ENCODE assay signal across 8 cellular contexts in genomic region chr11:71452354-71453020, GRCh38. TPM values are rescaled to one million over a fixed set of nuclear protein-coding genes. Genes with fewer than 3 reads are reported as not detected.
DNase-seq lines count a peak whose midpoint lies in the region; ATAC-seq, FAIRE-seq and TF ChIP-seq lines count a peak whose summit lies in the region.

No MANE protein-coding gene starts in this region.

- H3K27ac ChIP-seq in pancreas, result peak overlapping the region; percentile 75 to 85 (median 80)

- TF ChIP-seq CTCF in BE2C (IDR thresholded peaks at IDR 0.05; ENCODE audit: low read depth, low read length), result no peak
- no peak for TF ChIP-seq CTCF in pancreas (IDR thresholded peaks at IDR 0.05)

- no peak for FAIRE-seq in pancreas (lab: Jason Lieb, UNC)

- no peaks in the 10 kb centered on the region for H3K9me3 ChIP-seq in BE2C
- no peaks in the 10 kb centered on the region for H3K9me3 ChIP-seq in pancreas

- 1% methylated on average over 33 to 34 of the region's 34 CpGs for WGBS in pancreas, 2 donors

- H3K4me3 ChIP-seq in BE2C (ENCODE audit: low read depth, low read length) (peak overlapping the region; percentile 87), pancreas (peak overlapping the region; percentile 57 to 88 (median 78))

- H3K4me1 ChIP-seq in BE2C, result peaks cover 9% of the 10 kb centered on the region
- H3K4me1 ChIP-seq in pancreas, result peaks cover 7 to 20% (median 11%) of the 10 kb centered on the region in 3 donors

- H3K36me3 Mint-ChIP-seq in activated naive CD4-positive, alpha-beta T cell treated with anti-CD3 and anti-CD28 coated beads, Interleukin-2, amount 50 U/mL, for 72 hours, result peaks cover 21 to 41% of the 10 kb centered on the region in 2 donors

- H3K9me3 Mint-ChIP-seq in activated naive CD4-positive, alpha-beta T cell treated with anti-CD3 and anti-CD28 coated beads, Interleukin-2, amount 50 U/mL, for 72 hours, result no peaks in the 10 kb centered on the region

- ATAC-seq in HG03045 (IDR thresholded peaks at IDR 0.05; ENCODE audit: unreplicated experiment) (peak; percentile 1), pancreas (peak; percentile 10 to 35 (median 28))
- no peak for ATAC-seq in activated naive CD4-positive, alpha-beta T cell treated with anti-CD3 and anti-CD28 coated beads, Interleukin-2, amount 50 U/mL, for 72 hours

- H3K27me3 ChIP-seq in BE2C, result no peaks in the 10 kb centered on the region
- no peaks in the 10 kb centered on the region for H3K27me3 ChIP-seq in pancreas

- H3K36me3 ChIP-seq in BE2C (no peaks in the 10 kb centered on the region; the same call in 1 of the 2 replicates), pancreas (peaks cover 0 to 6% (median 0%) of the 10 kb centered on the region in 3 donors)

- intact Hi-C loops in head of caudate nucleus (cut with DNase I) (no loop called here), pancreas (cut with DNase I) (no loop called here)

- no peak for DNase-seq in BE2C
- DNase-seq in RPMI7951 (ENCODE audit: low read depth), result peak; percentile 7
- DNase-seq in activated naive CD4-positive, alpha-beta T cell treated with anti-CD3 and anti-CD28 coated beads, Interleukin-2, amount 50 U/mL, for 72 hours (ENCODE audit: low spot score in 2 of 2), result peak in 1 of 2 donors; percentile 31
- DNase-seq in head of caudate nucleus, result peak in 39 of 42 donors; percentile 36 to 81 (median 62)
- DNase-seq in pancreas, result peak in 4 of 6 donors; percentile 46 to 61 (median 53)
- DNase-seq in HuH-7.5 (ENCODE audit: low spot score), result no peak
- no peak for DNase-seq in HK-2 (ENCODE audit: unreplicated experiment)

- H3K27ac Mint-ChIP-seq in activated naive CD4-positive, alpha-beta T cell treated with anti-CD3 and anti-CD28 coated beads, Interleukin-2, amount 50 U/mL, for 72 hours, result peak overlapping the region; percentile 86 to 92

RNA-seq across cellular contexts. Expression of gene NADSYN1, which starts 0.5 kb away (rescaled TPM):
- 3.7 TPM for polyA plus RNA-seq in BE2C (2012; ENCODE audit: insufficient read depth, insufficient read length, low read depth)
- total RNA-seq in RPMI7951 (2014; rRNA removed; shearing (Covaris generic)), result 29.0 and 36.9 TPM in 2 replicates
- total RNA-seq in activated naive CD4-positive, alpha-beta T cell treated with anti-CD3 and anti-CD28 coated beads, Interleukin-2, amount 50 U/mL, for 72 hours, result 100 to 1,000 TPM; 102 to 135 TPM
- total RNA-seq in pancreas, result 10 to 100 TPM; 18.4 to 46.3 (median 26.7) TPM
- polyA plus RNA-seq in pancreas, result 10 to 100 TPM; 64.8 to 77.3 TPM

RNA-seq across cellular contexts. Expression of gene DHCR7, which starts 4.3 kb away (rescaled TPM):
- 86.6 TPM for polyA plus RNA-seq in BE2C (2012; ENCODE audit: insufficient read depth, insufficient read length, low read depth)
- total RNA-seq in RPMI7951 (2014; rRNA removed; shearing (Covaris generic)), result 24.1 and 24.4 TPM in 2 replicates
- total RNA-seq in activated naive CD4-positive, alpha-beta T cell treated with anti-CD3 and anti-CD28 coated beads, Interleukin-2, amount 50 U/mL, for 72 hours, result 10 to 100 TPM; 41.4 to 54.1 TPM
- 10 to 100 TPM in 4 of 6 donors, 1 to 10 TPM in 2; 5.7 to 19.8 (median 13.5) TPM for total RNA-seq in pancreas
- 10 to 100 TPM in 1 of 2 donors, 1 to 10 TPM in 1; 7.0 to 10.1 TPM for polyA plus RNA-seq in pancreas

Comparison
In these comparisons a context has a peak if more than half of its experiments do, and no peak if none do; other contexts are left out.
1. DNase-seq: peak in RPMI7951 (single experiment), head of caudate nucleus (39 of 42) and pancreas (4 of 6); none in BE2C (single experiment), HuH-7.5 (single experiment) and HK-2 (single experiment).
2. ATAC-seq: peak in HG03045 (single experiment) and pancreas (4 of 4); none in activated naive CD4-positive, alpha-beta T cell treated with anti-CD3 and anti-CD28 coated beads, Interleukin-2, amount 50 U/mL, for 72 hours (0 of 2).